Comparison of ENCODE assay signal across 34 cellular contexts in genomic region chr7:121800916-121801675, GRCh38.
"Had no signal": no experiment of that assay in that cellular context is flagged by ENCODE, and none has a peak within 500 bp of the region (broad histone marks: within the 10 kb centered on the region; RNA-seq: fewer than 3 reads in every experiment).

No MANE protein-coding gene starts in this region.

- H3K27ac Mint-ChIP-seq: activated CD4-positive, alpha-beta T cell treated with anti-CD3 and anti-CD28 coated beads, Interleukin-2, amount 10 ng/mL, durations not matched to agents 24 days and 14 days; activated CD8-positive, alpha-beta T cell treated with anti-CD3 and anti-CD28 coated beads for 36 hours; activated naive CD4-positive, alpha-beta T cell treated with anti-CD3 and anti-CD28 coated beads, Interleukin-2, amount 50 U/mL, for 24 hours; activated naive CD8-positive, alpha-beta T cell treated with anti-CD3 and anti-CD28 coated beads, Interleukin-2, amount 10 ng/mL, durations not matched to agents 7 days and 5 days; activated T-cell treated with anti-CD3 and anti-CD28 coated beads, Interleukin-2, amount 50 U/mL, for 24 hours; activated T-helper 2 cell treated with anti-CD3 and anti-CD28 coated beads, Interferon-gamma antibody, Interleukin-2, Interleukin-4, amounts not matched to agents 10 μg/mL and 5 μg/mL and 100 μg/mL, durations not matched to agents 14 hours and 24 hours and 36 hours had no signal

- H3K4me3 ChIP-seq: ascending aorta, Peyer's patch had no signal

- H3K9me3 Mint-ChIP-seq: activated CD4-positive, alpha-beta T cell treated with anti-CD3 and anti-CD28 coated beads, Interleukin-2, amount 10 ng/mL, durations not matched to agents 24 days and 14 days; activated CD8-positive, alpha-beta T cell treated with anti-CD3 and anti-CD28 coated beads for 36 hours; activated naive CD4-positive, alpha-beta T cell treated with anti-CD3 and anti-CD28 coated beads, Interleukin-2, amount 50 U/mL, for 24 hours; activated T-cell treated with anti-CD3 and anti-CD28 coated beads, Interleukin-2, amount 50 U/mL, for 24 hours; activated T-helper 2 cell treated with anti-CD3 and anti-CD28 coated beads, Interferon-gamma antibody, Interleukin-2, Interleukin-4, amounts not matched to agents 10 μg/mL and 5 μg/mL and 100 μg/mL, durations not matched to agents 14 hours and 24 hours and 36 hours had no signal

- DNase-seq: activated CD4-positive, alpha-beta T cell treated with anti-CD3 and anti-CD28 coated beads, Interleukin-2, amount 10 ng/mL, durations not matched to agents 24 days and 14 days; activated CD4-positive, alpha-beta T cell treated with anti-CD3 and anti-CD28 coated beads, Interleukin-2, amount 50 U/mL, for 4 hours; activated CD8-positive, alpha-beta T cell treated with anti-CD3 and anti-CD28 coated beads for 36 hours; activated gamma-delta T cell; activated naive CD4-positive, alpha-beta T cell treated with Interleukin-2 at 50 U/mL for 16 hours; activated naive CD8-positive, alpha-beta T cell treated with anti-CD3 and anti-CD28 coated beads, Interleukin-2, amount 10 ng/mL, durations not matched to agents 7 days and 5 days; activated T-cell treated with anti-CD3 and anti-CD28 coated beads, Interleukin-2, amount 50 U/mL, for 24 hours; amygdala; caudate nucleus; cerebellar nuclear complex; Kasumi-1; KG1; NCI-H1092 treated with DMSO at 0.1 percent for 48 hours; NCI-H1417; NCI-H146; NCI-H187 treated with DMSO at 0.1 percent for 48 hours; NCI-H2081; NCI-H345; NCI-H510A; NCI-H69; PC-3; Peyer's patch; RPMI8226; SIG-M5; SW 1271; T-helper 1 cell; T-helper 2 cell; T-helper 9 cell; WERI-Rb-1 had no signal

- H3K9me3 ChIP-seq: ascending aorta, Peyer's patch had no signal

- H3K4me1 Mint-ChIP-seq: activated CD4-positive, alpha-beta T cell treated with anti-CD3 and anti-CD28 coated beads, Interleukin-2, amount 10 ng/mL, durations not matched to agents 24 days and 14 days; activated naive CD4-positive, alpha-beta T cell treated with anti-CD3 and anti-CD28 coated beads, Interleukin-2, amount 50 U/mL, for 24 hours; activated naive CD8-positive, alpha-beta T cell treated with anti-CD3 and anti-CD28 coated beads, Interleukin-2, amount 10 ng/mL, durations not matched to agents 7 days and 5 days had no signal

- H3K27me3 ChIP-seq: ascending aorta, Peyer's patch had no signal

- H3K4me3 Mint-ChIP-seq: activated CD4-positive, alpha-beta T cell treated with anti-CD3 and anti-CD28 coated beads, Interleukin-2, amount 10 ng/mL, durations not matched to agents 24 days and 14 days; activated CD8-positive, alpha-beta T cell treated with anti-CD3 and anti-CD28 coated beads for 36 hours; activated naive CD4-positive, alpha-beta T cell treated with anti-CD3 and anti-CD28 coated beads, Interleukin-2, amount 50 U/mL, for 24 hours; activated naive CD8-positive, alpha-beta T cell treated with anti-CD3 and anti-CD28 coated beads, Interleukin-2, amount 10 ng/mL, durations not matched to agents 7 days and 5 days; activated T-cell treated with anti-CD3 and anti-CD28 coated beads, Interleukin-2, amount 50 U/mL, for 24 hours had no signal

- H3K4me1 ChIP-seq: ascending aorta, Peyer's patch had no signal

- ATAC-seq: activated CD8-positive, alpha-beta T cell treated with anti-CD3 and anti-CD28 coated beads for 36 hours; PC-3; Right ventricle myocardium inferior; SK-N-SH treated with all-trans-retinoic acid at 6 μM for 48 hours had no signal

- H3K36me3 Mint-ChIP-seq: activated naive CD4-positive, alpha-beta T cell treated with anti-CD3 and anti-CD28 coated beads, Interleukin-2, amount 50 U/mL, for 24 hours; activated naive CD8-positive, alpha-beta T cell treated with anti-CD3 and anti-CD28 coated beads, Interleukin-2, amount 10 ng/mL, durations not matched to agents 7 days and 5 days had no signal

- H3K27ac ChIP-seq: ascending aorta, Peyer's patch, WERI-Rb-1 had no signal

- H3K27me3 Mint-ChIP-seq: activated CD4-positive, alpha-beta T cell treated with anti-CD3 and anti-CD28 coated beads, Interleukin-2, amount 10 ng/mL, durations not matched to agents 24 days and 14 days; activated CD8-positive, alpha-beta T cell treated with anti-CD3 and anti-CD28 coated beads for 36 hours; activated naive CD4-positive, alpha-beta T cell treated with anti-CD3 and anti-CD28 coated beads, Interleukin-2, amount 50 U/mL, for 24 hours; activated naive CD8-positive, alpha-beta T cell treated with anti-CD3 and anti-CD28 coated beads, Interleukin-2, amount 10 ng/mL, durations not matched to agents 7 days and 5 days; activated T-cell treated with anti-CD3 and anti-CD28 coated beads, Interleukin-2, amount 50 U/mL, for 24 hours had no signal

- H3K36me3 ChIP-seq: ascending aorta, Peyer's patch, WERI-Rb-1 had no signal
